Comparison of ENCODE assay signal across 8 cellular contexts in the genomic region with DNA sequence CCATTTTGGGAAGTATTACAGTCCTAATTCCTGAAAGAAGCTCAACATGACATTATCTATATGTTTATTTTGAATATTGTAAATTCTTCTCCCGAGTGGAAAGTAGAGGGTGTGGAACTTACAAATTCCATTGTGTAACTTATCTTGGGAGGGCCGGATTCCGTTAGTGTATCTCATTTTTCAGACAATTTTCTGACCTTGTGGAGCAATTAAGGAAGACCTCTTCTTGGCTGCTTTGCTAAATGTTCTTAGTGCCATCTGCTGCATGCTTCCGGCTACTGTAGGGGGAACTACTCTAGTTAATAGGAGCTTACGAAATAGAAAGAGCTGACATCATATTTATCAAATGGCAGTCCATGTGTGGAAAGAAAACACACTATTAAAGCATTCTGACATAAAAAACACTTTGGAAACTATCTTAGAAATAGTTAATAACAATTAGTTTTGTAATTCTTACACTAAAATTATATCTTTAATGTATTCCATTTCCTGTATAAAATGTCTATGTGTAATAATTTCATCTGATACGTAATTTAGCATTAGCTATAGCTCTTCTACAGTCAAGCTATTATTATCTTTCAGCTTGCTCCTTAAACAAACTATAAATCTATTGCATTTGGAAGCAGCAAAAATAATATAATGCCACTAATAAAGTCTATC. TPM values are rescaled to one million over a fixed set of nuclear protein-coding genes. Genes with fewer than 3 reads are reported as not detected.
DNase-seq lines count a peak whose midpoint lies in the region; ATAC-seq and TF ChIP-seq lines count a peak whose summit lies in the region.

No MANE protein-coding gene starts in this region.

- peak in 4 of 6 experiments; percentile 28 to 59 (median 56) for TF ChIP-seq CTCF in thyroid gland (IDR thresholded peaks at IDR 0.05)

- WGBS in thyroid gland, 2 donors, result 29 to 30% methylated on average over 6 of the region's 6 CpGs

- H3K27me3 ChIP-seq in thyroid gland, result no peaks in the 10 kb centered on the region

- no peak overlapping the region for H3K27ac ChIP-seq in thyroid gland

- H3K36me3 ChIP-seq in thyroid gland, result no peaks in the 10 kb centered on the region

- no peak overlapping the region for H3K4me3 ChIP-seq in thyroid gland (replicated peaks in 1 of 3)

- DNase-seq in EL, result peak; percentile 88
- peak; percentile 89 for DNase-seq in LHCN-M2 (ENCODE audit: low read depth)
- peak; percentile 43 for DNase-seq in SHP77 treated with DMSO at 0.1 percent for 48 hours (lab: John Stamatoyannopoulos, UW)
- peak; percentile 94 for DNase-seq in fibroblast of peridontal ligament (ENCODE audit: extremely low read depth)
- DNase-seq in thyroid gland, result peak; percentile 26 to 38
- no peak for DNase-seq in NCI-H1048 (lab: John Stamatoyannopoulos, UW)

- no peak for TF ChIP-seq POLR2A in thyroid gland (IDR thresholded peaks at IDR 0.05)

- ATAC-seq in GM21576 (IDR thresholded peaks at IDR 0.05; ENCODE audit: unreplicated experiment), result peak; percentile 81
- ATAC-seq in GM21515 (IDR thresholded peaks at IDR 0.05; ENCODE audit: unreplicated experiment), result no peak

- H3K9me3 ChIP-seq in thyroid gland, result no peaks in the 10 kb centered on the region

- H3K4me1 ChIP-seq in thyroid gland, result no peaks in the 10 kb centered on the region

- intact Hi-C loops in thyroid gland (cut with DNase I), result no loop called here

RNA-seq across cellular contexts. Expression of a gene that starts 41.5 kb away (rescaled TPM):
- 7.1 and 8.7 TPM in 2 replicates for total RNA-seq in LHCN-M2 (2014; rRNA removed)
- polyA plus RNA-seq in LHCN-M2 (2012), result 1.6 TPM
- 10 to 100 TPM in 2 of 4 donors, 1 to 10 TPM in 2; 1.1 to 14.6 (median 9.0) TPM for total RNA-seq in thyroid gland
